In the genomic region with DNA sequence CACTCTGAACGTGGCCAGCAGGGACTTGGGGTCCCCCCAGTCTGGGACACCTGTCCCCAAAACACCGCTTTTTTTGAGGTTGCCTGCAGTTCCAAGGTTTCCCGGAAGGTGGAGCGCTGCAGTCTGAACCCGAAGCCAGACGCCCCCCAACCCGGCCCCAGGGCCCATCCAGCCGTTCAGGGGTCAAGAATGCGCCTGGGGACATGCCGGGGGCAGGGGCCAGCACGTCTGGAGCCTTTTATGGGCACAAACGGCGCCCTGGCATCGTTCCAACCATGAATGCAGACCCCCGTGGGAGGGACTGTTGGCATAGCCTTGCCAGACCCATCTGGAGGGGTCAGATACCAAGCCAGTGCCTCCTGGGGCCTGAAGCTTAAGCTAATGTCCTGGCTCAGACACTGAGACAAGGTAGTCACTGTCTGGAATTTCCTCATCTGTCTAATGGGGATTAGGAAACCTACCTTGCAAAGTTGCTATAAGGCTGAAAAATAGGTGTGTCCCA, we compare ENCODE assay signal across 1 cellular context.
TF ChIP-seq lines count a peak whose summit lies in the region.

No MANE protein-coding gene starts in this region.

TF ChIP-seq in K562, 482 proteins besides CTCF, POLR2A, EP300 and RAD21:
- TF ChIP-seq CREB3 (tag; conservative IDR thresholded peaks at IDR 0.05; ENCODE audit: low read depth), result no peak
- TF ChIP-seq LCOR (CRISPR knock-in tag; IDR thresholded peaks at IDR 0.05), result 0 out of 2 replicates have a peak, but pooled peaks have one; percentile 44
- TF ChIP-seq THRB (CRISPR knock-in tag; conservative IDR thresholded peaks at IDR 0.05), result no peak
- TF ChIP-seq CTBP1 (IDR thresholded peaks at IDR 0.05; ENCODE audit: borderline replicate concordance), result no peak
- no peak for TF ChIP-seq KAT7 (CRISPR knock-in tag; IDR thresholded peaks at IDR 0.05; ENCODE audit: borderline replicate concordance)
- no peak for TF ChIP-seq TEAD2 (tag; IDR thresholded peaks at IDR 0.05)
- 0 out of 2 replicates have a peak, but pooled peaks have one; percentile 15 for TF ChIP-seq GATAD2A (IDR thresholded peaks at IDR 0.05)
- TF ChIP-seq, protein P1, sequence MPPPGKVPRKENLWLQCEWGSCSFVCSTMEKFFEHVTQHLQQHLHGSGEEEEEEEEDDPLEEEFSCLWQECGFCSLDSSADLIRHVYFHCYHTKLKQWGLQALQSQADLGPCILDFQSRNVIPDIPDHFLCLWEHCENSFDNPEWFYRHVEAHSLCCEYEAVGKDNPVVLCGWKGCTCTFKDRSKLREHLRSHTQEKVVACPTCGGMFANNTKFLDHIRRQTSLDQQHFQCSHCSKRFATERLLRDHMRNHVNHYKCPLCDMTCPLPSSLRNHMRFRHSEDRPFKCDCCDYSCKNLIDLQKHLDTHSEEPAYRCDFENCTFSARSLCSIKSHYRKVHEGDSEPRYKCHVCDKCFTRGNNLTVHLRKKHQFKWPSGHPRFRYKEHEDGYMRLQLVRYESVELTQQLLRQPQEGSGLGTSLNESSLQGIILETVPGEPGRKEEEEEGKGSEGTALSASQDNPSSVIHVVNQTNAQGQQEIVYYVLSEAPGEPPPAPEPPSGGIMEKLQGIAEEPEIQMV (tag; conservative IDR thresholded peaks at IDR 0.05; ENCODE audit: low read depth), result no peak
- no peak for TF ChIP-seq GTF2A2 (tag; IDR thresholded peaks at IDR 0.05)
- no peak for TF ChIP-seq MBD1 (CRISPR knock-in tag; IDR thresholded peaks at IDR 0.05)
- no peak for TF ChIP-seq TCF15 (CRISPR knock-in tag; IDR thresholded peaks at IDR 0.05)
- TF ChIP-seq, protein P2, sequence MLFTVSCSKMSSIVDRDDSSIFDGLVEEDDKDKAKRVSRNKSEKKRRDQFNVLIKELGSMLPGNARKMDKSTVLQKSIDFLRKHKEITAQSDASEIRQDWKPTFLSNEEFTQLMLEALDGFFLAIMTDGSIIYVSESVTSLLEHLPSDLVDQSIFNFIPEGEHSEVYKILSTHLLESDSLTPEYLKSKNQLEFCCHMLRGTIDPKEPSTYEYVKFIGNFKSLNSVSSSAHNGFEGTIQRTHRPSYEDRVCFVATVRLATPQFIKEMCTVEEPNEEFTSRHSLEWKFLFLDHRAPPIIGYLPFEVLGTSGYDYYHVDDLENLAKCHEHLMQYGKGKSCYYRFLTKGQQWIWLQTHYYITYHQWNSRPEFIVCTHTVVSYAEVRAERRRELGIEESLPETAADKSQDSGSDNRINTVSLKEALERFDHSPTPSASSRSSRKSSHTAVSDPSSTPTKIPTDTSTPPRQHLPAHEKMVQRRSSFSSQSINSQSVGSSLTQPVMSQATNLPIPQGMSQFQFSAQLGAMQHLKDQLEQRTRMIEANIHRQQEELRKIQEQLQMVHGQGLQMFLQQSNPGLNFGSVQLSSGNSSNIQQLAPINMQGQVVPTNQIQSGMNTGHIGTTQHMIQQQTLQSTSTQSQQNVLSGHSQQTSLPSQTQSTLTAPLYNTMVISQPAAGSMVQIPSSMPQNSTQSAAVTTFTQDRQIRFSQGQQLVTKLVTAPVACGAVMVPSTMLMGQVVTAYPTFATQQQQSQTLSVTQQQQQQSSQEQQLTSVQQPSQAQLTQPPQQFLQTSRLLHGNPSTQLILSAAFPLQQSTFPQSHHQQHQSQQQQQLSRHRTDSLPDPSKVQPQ (CRISPR knock-in tag; IDR thresholded peaks at IDR 0.05; ENCODE audit: borderline replicate concordance), result no peak
- 0 out of 2 replicates have a peak, but pooled peaks have one; percentile 42 for TF ChIP-seq MTA3 (IDR thresholded peaks at IDR 0.05; ENCODE audit: borderline replicate concordance)
- no peak for TF ChIP-seq ZC3H4 (CRISPR knock-in tag; IDR thresholded peaks at IDR 0.05; ENCODE audit: borderline replicate concordance)
- no peak for TF ChIP-seq PRMT5 (CRISPR knock-in tag; IDR thresholded peaks at IDR 0.05)
- TF ChIP-seq ETV5 (CRISPR knock-in tag; IDR thresholded peaks at IDR 0.05; ENCODE audit: low read depth), result no peak
- TF ChIP-seq, protein P3, sequence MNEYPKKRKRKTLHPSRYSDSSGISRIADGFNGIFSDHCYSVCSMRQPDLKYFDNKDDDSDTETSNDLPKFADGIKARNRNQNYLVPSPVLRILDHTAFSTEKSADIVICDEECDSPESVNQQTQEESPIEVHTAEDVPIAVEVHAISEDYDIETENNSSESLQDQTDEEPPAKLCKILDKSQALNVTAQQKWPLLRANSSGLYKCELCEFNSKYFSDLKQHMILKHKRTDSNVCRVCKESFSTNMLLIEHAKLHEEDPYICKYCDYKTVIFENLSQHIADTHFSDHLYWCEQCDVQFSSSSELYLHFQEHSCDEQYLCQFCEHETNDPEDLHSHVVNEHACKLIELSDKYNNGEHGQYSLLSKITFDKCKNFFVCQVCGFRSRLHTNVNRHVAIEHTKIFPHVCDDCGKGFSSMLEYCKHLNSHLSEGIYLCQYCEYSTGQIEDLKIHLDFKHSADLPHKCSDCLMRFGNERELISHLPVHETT (CRISPR knock-in tag; conservative IDR thresholded peaks at IDR 0.05 in 1 of 2, IDR thresholded peaks at IDR 0.05 in 1 of 2), result no peak
- TF ChIP-seq CBFA2T3 (IDR thresholded peaks at IDR 0.05), result 0 out of 2 replicates have a peak, but pooled peaks have one; percentile 6
- TF ChIP-seq ZKSCAN3 (CRISPR knock-in tag; IDR thresholded peaks at IDR 0.05), result no peak
- no peak for TF ChIP-seq HSF4 (CRISPR knock-in tag; IDR thresholded peaks at IDR 0.05; ENCODE audit: borderline replicate concordance)
- no peak for TF ChIP-seq TCFL5 (CRISPR knock-in tag; conservative IDR thresholded peaks at IDR 0.05)
- TF ChIP-seq CBX3 (IDR thresholded peaks at IDR 0.05; ENCODE audit: borderline replicate concordance in 1 of 2, low read length in 2 of 2), result no peak
- peak; percentile 22; the same call in 1 of the 2 replicates for TF ChIP-seq TFAP4 (CRISPR knock-in tag; IDR thresholded peaks at IDR 0.05; ENCODE audit: borderline replicate concordance)
- peak; percentile 88 for TF ChIP-seq NFIC (IDR thresholded peaks at IDR 0.05)
- TF ChIP-seq RBM25 (IDR thresholded peaks at IDR 0.05; ENCODE audit: low read depth, low read length, severe bottlenecking), result no peak
- TF ChIP-seq RCOR1 (IDR thresholded peaks at IDR 0.05; ENCODE audit: borderline replicate concordance in 1 of 2, low read depth in 2 of 2, low read length in 2 of 2), result no peak
- TF ChIP-seq TAF7 (tag; IDR thresholded peaks at IDR 0.05), result no peak
- no peak for TF ChIP-seq CREB3L1 (IDR thresholded peaks at IDR 0.05; ENCODE audit: borderline replicate concordance, low read depth)
- TF ChIP-seq ZBTB7A (IDR thresholded peaks at IDR 0.05; ENCODE audit: borderline replicate concordance, control insufficient read depth, low read depth, low read length), result peak; percentile 82; the same call in 1 of the 2 replicates
- no peak for TF ChIP-seq ZBTB12 (CRISPR knock-in tag; IDR thresholded peaks at IDR 0.05)
- TF ChIP-seq PTTG1 (tag; IDR thresholded peaks at IDR 0.05; ENCODE audit: low read depth), result no peak
- no peak for TF ChIP-seq FIP1L1 (IDR thresholded peaks at IDR 0.05; ENCODE audit: low read depth, low read length, poor library complexity, severe bottlenecking)
- no peak for TF ChIP-seq ZNF224 (CRISPR knock-in tag; IDR thresholded peaks at IDR 0.05)
- no peak for TF ChIP-seq ZNF143 (CRISPR knock-in tag; IDR thresholded peaks at IDR 0.05)
- TF ChIP-seq EP400 (IDR thresholded peaks at IDR 0.05), result no peak
- no peak for TF ChIP-seq ETV6 (IDR thresholded peaks at IDR 0.05; ENCODE audit: borderline replicate concordance in 1 of 2, low read depth in 2 of 2, low read length in 1 of 2)
- no peak for TF ChIP-seq ETV6 (CRISPR knock-in tag; IDR thresholded peaks at IDR 0.05; ENCODE audit: borderline replicate concordance)
- TF ChIP-seq SMARCC2 (IDR thresholded peaks at IDR 0.05; ENCODE audit: low read depth), result no peak
- TF ChIP-seq, protein P4, sequence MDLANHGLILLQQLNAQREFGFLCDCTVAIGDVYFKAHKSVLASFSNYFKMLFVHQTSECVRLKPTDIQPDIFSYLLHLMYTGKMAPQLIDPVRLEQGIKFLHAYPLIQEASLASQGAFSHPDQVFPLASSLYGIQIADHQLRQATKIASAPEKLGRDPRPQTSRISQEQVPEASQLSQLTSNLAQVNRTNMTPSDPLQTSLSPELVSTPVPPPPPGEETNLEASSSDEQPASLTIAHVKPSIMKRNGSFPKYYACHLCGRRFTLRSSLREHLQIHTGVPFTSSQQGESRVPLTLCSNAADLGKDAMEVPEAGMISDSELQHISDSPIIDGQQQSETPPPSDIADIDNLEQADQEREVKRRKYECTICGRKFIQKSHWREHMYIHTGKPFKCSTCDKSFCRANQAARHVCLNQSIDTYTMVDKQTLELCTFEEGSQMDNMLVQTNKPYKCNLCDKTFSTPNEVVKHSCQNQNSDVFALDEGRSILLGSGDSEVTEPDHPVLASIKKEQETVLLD (IDR thresholded peaks at IDR 0.05), result no peak
- TF ChIP-seq HMG20B (CRISPR knock-in tag; IDR thresholded peaks at IDR 0.05), result no peak
- no peak for TF ChIP-seq ELF1 (tag; IDR thresholded peaks at IDR 0.05)
- TF ChIP-seq ZNF124 (CRISPR knock-in tag; IDR thresholded peaks at IDR 0.05), result no peak
- TF ChIP-seq TRIM24 (IDR thresholded peaks at IDR 0.05), result no peak
- no peak for TF ChIP-seq RHOXF2B (CRISPR knock-in tag; conservative IDR thresholded peaks at IDR 0.05)
- no peak for TF ChIP-seq ZFPM2 (CRISPR knock-in tag; IDR thresholded peaks at IDR 0.05)
- no peak for TF ChIP-seq TBP (optimal IDR thresholded peaks at IDR 0.05; ENCODE audit: low read depth, low read length)
- no peak for TF ChIP-seq KDM5B (IDR thresholded peaks at IDR 0.05; ENCODE audit: insufficient replicate concordance, low read depth, low read length)
- no peak for TF ChIP-seq CREBBP (IDR thresholded peaks at IDR 0.05; ENCODE audit: low read depth, low read length)
- TF ChIP-seq ZNF384 (IDR thresholded peaks at IDR 0.05; ENCODE audit: low read depth, low read length), result 0 out of 2 replicates have a peak, but pooled peaks have one; percentile 18
- no peak for TF ChIP-seq ETV1 (tag; conservative IDR thresholded peaks at IDR 0.05; ENCODE audit: low read depth)
- TF ChIP-seq ZNF175 (CRISPR knock-in tag; IDR thresholded peaks at IDR 0.05; ENCODE audit: low read depth), result no peak
TF ChIP-seq in K562: peak in this region for 8.
